Comparison of ENCODE assay signal across 8 cellular contexts in genomic region chr20:41318271-41318649, GRCh38. TPM values are rescaled to one million over a fixed set of nuclear protein-coding genes. Genes with fewer than 3 reads are reported as not detected.
DNase-seq lines count a peak whose midpoint lies in the region; ATAC-seq lines count a peak whose summit lies in the region.

No MANE protein-coding gene starts in this region.

- no peak for DNase-seq in activated CD8-positive, alpha-beta memory T cell treated with anti-CD3 and anti-CD28 coated beads, Interleukin-2, amount 10 ng/mL, durations not matched to agents 7 days and 5 days
- DNase-seq in activated CD8-positive, alpha-beta memory T cell treated with anti-CD3 and anti-CD28 coated beads, Interleukin-2, amount 50 U/mL, for 48 hours, result no peak
- DNase-seq in activated naive CD4-positive, alpha-beta T cell treated with anti-CD3 and anti-CD28 coated beads, Interleukin-2, amount 50 U/mL, for 72 hours (ENCODE audit: low spot score in 2 of 2), result no peak
- no peak for DNase-seq in left colon
- DNase-seq in NCI-H1092 treated with DMSO at 0.1 percent for 48 hours (lab: John Stamatoyannopoulos, UW), result no peak

- CTCF ChIA-PET in activated CD8-positive, alpha-beta memory T cell treated with anti-CD3 and anti-CD28 coated beads, Interleukin-2, amount 10 ng/mL, durations not matched to agents 7 days and 5 days (lab: Charles Lee), result interaction anchor here (1.1 to 2.3 kb wide), 5 partner anchors 12 to 183 kb away, joined by 3 to 8 read pairs (median 6); no protein-coding TSS in a partner anchor

- peaks cover 6% of the 10 kb centered on the region for H3K27me3 Mint-ChIP-seq in activated CD8-positive, alpha-beta memory T cell treated with anti-CD3 and anti-CD28 coated beads, Interleukin-2, amount 10 ng/mL, durations not matched to agents 7 days and 5 days

- peaks cover 25% of the 10 kb centered on the region for H3K4me1 Mint-ChIP-seq in activated CD8-positive, alpha-beta memory T cell treated with anti-CD3 and anti-CD28 coated beads, Interleukin-2, amount 10 ng/mL, durations not matched to agents 7 days and 5 days

- H3K36me3 Mint-ChIP-seq in activated CD8-positive, alpha-beta memory T cell treated with anti-CD3 and anti-CD28 coated beads, Interleukin-2, amount 10 ng/mL, durations not matched to agents 7 days and 5 days, result no peaks in the 10 kb centered on the region
- peaks cover 0 to 4% of the 10 kb centered on the region in 2 donors for H3K36me3 Mint-ChIP-seq in activated naive CD4-positive, alpha-beta T cell treated with anti-CD3 and anti-CD28 coated beads, Interleukin-2, amount 50 U/mL, for 72 hours

- H3K27ac ChIP-seq in thymus (ENCODE audit: low read depth), result no peak overlapping the region

- H3K4me3 ChIP-seq in thymus (ENCODE audit: low read length), result peak overlapping the region; percentile 90

- no peak for ATAC-seq in activated CD8-positive, alpha-beta memory T cell treated with anti-CD3 and anti-CD28 coated beads, Interleukin-2, amount 10 ng/mL, durations not matched to agents 7 days and 5 days
- no peak for ATAC-seq in activated naive CD4-positive, alpha-beta T cell treated with anti-CD3 and anti-CD28 coated beads, Interleukin-2, amount 50 U/mL, for 72 hours
- ATAC-seq in left colon (peak; percentile 19), HG03108 (IDR thresholded peaks at IDR 0.05; ENCODE audit: unreplicated experiment) (no peak), GM19328 (IDR thresholded peaks at IDR 0.05; ENCODE audit: unreplicated experiment) (no peak)

- peak overlapping the region; percentile 63 for H3K27ac Mint-ChIP-seq in activated CD8-positive, alpha-beta memory T cell treated with anti-CD3 and anti-CD28 coated beads, Interleukin-2, amount 10 ng/mL, durations not matched to agents 7 days and 5 days
- H3K27ac Mint-ChIP-seq in activated naive CD4-positive, alpha-beta T cell treated with anti-CD3 and anti-CD28 coated beads, Interleukin-2, amount 50 U/mL, for 72 hours, result peak overlapping the region; percentile 61 to 80

- H3K9me3 Mint-ChIP-seq in activated CD8-positive, alpha-beta memory T cell treated with anti-CD3 and anti-CD28 coated beads, Interleukin-2, amount 10 ng/mL, durations not matched to agents 7 days and 5 days (ENCODE audit: low read depth), result no peaks in the 10 kb centered on the region
- no peaks in the 10 kb centered on the region for H3K9me3 Mint-ChIP-seq in activated naive CD4-positive, alpha-beta T cell treated with anti-CD3 and anti-CD28 coated beads, Interleukin-2, amount 50 U/mL, for 72 hours

- H3K4me3 Mint-ChIP-seq in activated CD8-positive, alpha-beta memory T cell treated with anti-CD3 and anti-CD28 coated beads, Interleukin-2, amount 10 ng/mL, durations not matched to agents 7 days and 5 days, result peak overlapping the region; percentile 48

- no peaks in the 10 kb centered on the region for H3K27me3 ChIP-seq in thymus (ENCODE audit: control insufficient read depth, insufficient read depth)

- intact Hi-C loops in left colon (cut with DNase I, micrococcal nuclease), result no loop called here

- peaks cover 4% of the 10 kb centered on the region for H3K4me1 ChIP-seq in thymus (ENCODE audit: control insufficient read depth, insufficient read depth, low read length)

- WGBS in thymus, result 83% methylated on average over 5 of the region's 5 CpGs

- no peaks in the 10 kb centered on the region for H3K9me3 ChIP-seq in thymus (ENCODE audit: control insufficient read depth)

- H3K36me3 ChIP-seq in thymus (ENCODE audit: control insufficient read depth, insufficient read depth), result no peaks in the 10 kb centered on the region

RNA-seq across cellular contexts. Expression of gene ZHX3, which starts 0.7 kb away (rescaled TPM):
- total RNA-seq in activated CD8-positive, alpha-beta memory T cell treated with anti-CD3 and anti-CD28 coated beads, Interleukin-2, amount 10 ng/mL, durations not matched to agents 7 days and 5 days, result 10 to 100 TPM; 11.4 to 13.3 TPM
- 10 to 100 TPM in 1 of 2 donors, 1 to 10 TPM in 1; 8.2 to 10.1 TPM for total RNA-seq in activated naive CD4-positive, alpha-beta T cell treated with anti-CD3 and anti-CD28 coated beads, Interleukin-2, amount 50 U/mL, for 72 hours
- total RNA-seq in left colon, result 10 to 100 TPM; 31.7 to 35.3 TPM
- 4.1 TPM for polyA plus RNA-seq in thymus

RNA-seq across cellular contexts. Expression of gene LPIN3, which starts 22.4 kb away (rescaled TPM):
- 1 to 10 TPM in 1 of 2 experiments, under 1 TPM in 1; 0.37 to 1.5 TPM for total RNA-seq in activated CD8-positive, alpha-beta memory T cell treated with anti-CD3 and anti-CD28 coated beads, Interleukin-2, amount 10 ng/mL, durations not matched to agents 7 days and 5 days
- total RNA-seq in activated naive CD4-positive, alpha-beta T cell treated with anti-CD3 and anti-CD28 coated beads, Interleukin-2, amount 50 U/mL, for 72 hours, result 1 to 10 TPM; 4.4 to 5.1 TPM
- total RNA-seq in left colon, result 10 to 100 TPM; 45.5 to 57.0 TPM
- polyA plus RNA-seq in thymus, result 11.0 TPM

RNA-seq across cellular contexts. Expression of gene EMILIN3, which starts 48.4 kb away (rescaled TPM):
- not detected for total RNA-seq in activated CD8-positive, alpha-beta memory T cell treated with anti-CD3 and anti-CD28 coated beads, Interleukin-2, amount 10 ng/mL, durations not matched to agents 7 days and 5 days
- total RNA-seq in activated naive CD4-positive, alpha-beta T cell treated with anti-CD3 and anti-CD28 coated beads, Interleukin-2, amount 50 U/mL, for 72 hours, result under 1 TPM in 1 of 2 donors, not detected in 1; 0.27 TPM
- total RNA-seq in left colon, result under 1 TPM in 1 of 2 donors, not detected in 1; 0.47 TPM
- polyA plus RNA-seq in thymus, result 0.37 TPM

Comparison
In these comparisons a context has a peak if more than half of its experiments do, and no peak if none do; other contexts are left out.
1. RNA of gene LPIN3, which starts 22.4 kb away (total RNA-seq): 45.5 to 57.0 TPM in left colon; 4.4 to 5.1 TPM in activated naive CD4-positive, alpha-beta T cell treated with anti-CD3 and anti-CD28 coated beads, Interleukin-2, amount 50 U/mL, for 72 hours and 0.37 to 1.5 TPM in activated CD8-positive, alpha-beta memory T cell treated with anti-CD3 and anti-CD28 coated beads, Interleukin-2, amount 10 ng/mL, durations not matched to agents 7 days and 5 days; every median in the first group is over 4 times any median in the second.